ENCODE assay signal across 22 cellular contexts in the genomic region with DNA sequence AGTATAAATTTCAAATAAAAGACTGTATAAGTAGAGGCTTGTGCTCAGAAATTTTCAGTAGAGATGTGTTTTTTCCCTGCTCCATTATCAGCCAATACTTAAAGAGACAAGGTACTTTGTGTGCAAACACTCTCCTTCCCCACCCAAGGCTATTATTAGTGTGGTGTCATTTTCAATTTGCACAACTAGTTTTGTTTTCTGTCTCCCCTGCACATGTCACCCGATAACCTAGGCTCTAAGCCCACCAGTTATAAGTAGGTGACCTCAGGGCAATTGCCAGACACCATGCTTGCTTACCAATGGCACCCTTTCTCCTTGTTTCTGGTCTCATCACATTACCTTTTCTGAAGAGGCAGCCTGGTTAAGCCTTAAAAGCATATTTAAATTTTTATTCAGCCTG. TPM values are rescaled to one million over a fixed set of nuclear protein-coding genes. Genes with fewer than 3 reads are reported as not detected.
"Had no signal": no experiment of that assay in that cellular context is flagged by ENCODE, and none has a peak within 500 bp of the region (broad histone marks: within the 10 kb centered on the region; RNA-seq: fewer than 3 reads in every experiment).

No MANE protein-coding gene starts in this region.

- ATAC-seq: activated CD4-positive, alpha-beta T cell treated with anti-CD3 and anti-CD28 coated beads for 36 hours; activated CD8-positive, alpha-beta T cell treated with anti-CD3 and anti-CD28 coated beads, Interleukin-2, amount 10 ng/mL, durations not matched to agents 7 days and 5 days; activated T-cell treated with anti-CD3 and anti-CD28 coated beads, Interleukin-2, amount 50 U/mL, for 72 hours; stimulated activated naive B cell treated with anti-CD40 and anti-IgM and Interleukin-4, amounts not matched to agents 10 μg/mL and 1 μg/mL and 100 μg/mL, for 72 hours had no signal

- H3K4me1 ChIP-seq: prostate gland, testis had no signal

- H3K27me3 ChIP-seq: ovary, testis, upper lobe of left lung had no signal

- DNase-seq: activated CD4-positive, alpha-beta T cell treated with anti-CD3 and anti-CD28 coated beads for 36 hours; activated CD4-positive, CD25-positive, alpha-beta regulatory T cell; activated CD8-positive, alpha-beta T cell treated with anti-CD3 and anti-CD28 coated beads, Interleukin-2, amount 10 ng/mL, durations not matched to agents 7 days and 5 days; activated effector memory CD4-positive, alpha-beta T cell treated with Interleukin-2 at 50 U/mL for 16 hours; activated naive CD4-positive, alpha-beta T cell treated with Interleukin-2 at 50 U/mL for 16 hours; activated T-cell treated with anti-CD3 and anti-CD28 coated beads for 4 hours; activated T-cell treated with anti-CD3 and anti-CD28 coated beads, Interleukin-2, amount 50 U/mL, for 72 hours; anterior cingulate cortex; dermis blood vessel endothelial cell; effector CD4-positive, alpha-beta T cell; mammary epithelial cell; naive B cell; nephron progenitor cell; ovary; stimulated activated CD4-positive, alpha-beta T cell treated with anti-CD3 and anti-CD28 coated beads, Interleukin-15, amount 100 ng/mL, for 24 hours; stimulated activated CD4-positive, alpha-beta T cell treated with anti-CD3 and anti-CD28 coated beads, Interleukin-2, amount 100 ng/mL, for 24 hours; stimulated activated naive B cell treated with anti-CD40 and anti-IgM and Interleukin-4, amounts not matched to agents 10 μg/mL and 1 μg/mL and 100 μg/mL, for 72 hours; T-helper 1 cell; testis; upper lobe of left lung had no signal

- H3K36me3 ChIP-seq: ovary, prostate gland, upper lobe of left lung had no signal

- H3K4me3 ChIP-seq: ovary, prostate gland, testis, upper lobe of left lung had no signal

- H3K9me3 ChIP-seq: ovary, prostate gland, testis, upper lobe of left lung had no signal

- H3K27ac ChIP-seq: epithelial cell of prostate, ovary, prostate gland, testis had no signal

RNA-seq across cellular contexts. Expression of a gene that starts 8.0 kb away (rescaled TPM):
- total RNA-seq: activated CD4-positive, alpha-beta T cell treated with anti-CD3 and anti-CD28 coated beads for 36 hours had no signal
